ENCODE assay signal across 24 cellular contexts in the genomic region with DNA sequence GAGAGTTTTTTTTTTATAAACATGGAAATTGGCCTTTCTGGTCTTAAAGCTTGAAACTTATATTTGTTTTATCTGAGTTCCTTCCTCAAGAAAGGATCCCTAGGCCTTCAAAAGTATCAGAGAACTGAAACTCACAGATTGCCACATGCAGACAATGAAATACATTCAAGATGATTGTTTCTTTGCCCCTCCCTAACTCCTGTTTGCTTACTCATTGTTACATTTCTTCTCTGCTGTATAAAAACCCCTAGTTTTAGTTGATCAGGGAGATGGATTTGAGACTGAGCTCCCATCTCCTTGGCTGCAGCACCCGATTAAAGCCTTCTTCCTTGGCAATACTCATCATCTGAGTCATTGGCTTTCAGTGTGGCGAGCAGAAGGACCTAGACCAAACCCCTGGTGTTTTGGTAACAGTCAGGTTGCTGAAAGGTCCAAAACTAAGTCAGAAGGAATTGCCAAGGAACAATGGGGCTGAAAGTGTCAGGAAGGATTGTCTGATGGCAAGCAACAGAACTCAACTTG.
"Had no signal": no experiment of that assay in that cellular context is flagged by ENCODE, and none has a peak within 500 bp of the region (broad histone marks: within the 10 kb centered on the region; RNA-seq: fewer than 3 reads in every experiment).

No MANE protein-coding gene starts in this region.

- ATAC-seq: activated CD8-positive, alpha-beta T cell treated with anti-CD3 and anti-CD28 coated beads, Interleukin-2, amount 10 ng/mL, durations not matched to agents 7 days and 5 days; activated naive CD4-positive, alpha-beta T cell treated with anti-CD3 and anti-CD28 coated beads, Interleukin-2, amount 50 U/mL, for 72 hours; activated naive CD8-positive, alpha-beta T cell treated with anti-CD3 and anti-CD28 coated beads, Interleukin-2, amount 50 U/mL, for 24 hours; T-helper 17 cell; WTC11 had no signal

- H3K36me3 Mint-ChIP-seq: brain had no signal

- DNase-seq: activated CD4-positive, alpha-beta T cell treated with anti-CD3 and anti-CD28 coated beads for 48 hours; activated CD4-positive, alpha-beta T cell treated with anti-CD3 and anti-CD28 coated beads, Interleukin-2, amount 50 U/mL, for 4 hours; activated CD4-positive, CD25-positive, alpha-beta regulatory T cell treated with anti-CD3 and anti-CD28 coated beads, Interleukin-2, amount 50 U/mL, for 72 hours; activated CD8-positive, alpha-beta memory T cell treated with anti-CD3 and anti-CD28 coated beads, Interleukin-2, amount 50 U/mL, for 48 hours; activated CD8-positive, alpha-beta T cell treated with anti-CD3 and anti-CD28 coated beads, Interleukin-2, amount 10 ng/mL, durations not matched to agents 7 days and 5 days; activated effector memory CD4-positive, alpha-beta T cell treated with Interleukin-2 at 50 U/mL for 16 hours; activated naive CD4-positive, alpha-beta T cell; activated naive CD8-positive, alpha-beta T cell treated with anti-CD3 and anti-CD28 coated beads, Interleukin-2, amount 50 U/mL, for 24 hours; activated T-cell treated with anti-CD3 and anti-CD28 coated beads, Interleukin-2, amount 50 U/mL, for 1 hour; amniotic stem cell; Kasumi-1; KBM-7; NCI-H1105 treated with DMSO at 0.1 percent for 48 hours; NCI-H1436 treated with DMSO at 0.1 percent for 48 hours; NCI-H187; NCI-H2081; NCI-H446; NCI-H524; SIG-M5; T-helper 17 cell; T-helper 9 cell had no signal

- H3K4me1 Mint-ChIP-seq: activated naive CD8-positive, alpha-beta T cell treated with anti-CD3 and anti-CD28 coated beads, Interleukin-2, amount 50 U/mL, for 24 hours; T-helper 17 cell; WTC11 had no signal

- H3K27ac Mint-ChIP-seq: activated CD8-positive, alpha-beta T cell treated with anti-CD3 and anti-CD28 coated beads, Interleukin-2, amount 10 ng/mL, durations not matched to agents 7 days and 5 days; activated naive CD4-positive, alpha-beta T cell treated with anti-CD3 and anti-CD28 coated beads, Interleukin-2, amount 50 U/mL, for 72 hours; activated naive CD8-positive, alpha-beta T cell treated with anti-CD3 and anti-CD28 coated beads, Interleukin-2, amount 50 U/mL, for 24 hours; brain; T-helper 17 cell; WTC11 had no signal

- H3K4me3 Mint-ChIP-seq: activated CD8-positive, alpha-beta T cell treated with anti-CD3 and anti-CD28 coated beads, Interleukin-2, amount 10 ng/mL, durations not matched to agents 7 days and 5 days; activated naive CD8-positive, alpha-beta T cell treated with anti-CD3 and anti-CD28 coated beads, Interleukin-2, amount 50 U/mL, for 24 hours; brain; T-helper 17 cell; WTC11 had no signal
